Comparison of ENCODE assay signal across 2 cellular contexts in the genomic region with DNA sequence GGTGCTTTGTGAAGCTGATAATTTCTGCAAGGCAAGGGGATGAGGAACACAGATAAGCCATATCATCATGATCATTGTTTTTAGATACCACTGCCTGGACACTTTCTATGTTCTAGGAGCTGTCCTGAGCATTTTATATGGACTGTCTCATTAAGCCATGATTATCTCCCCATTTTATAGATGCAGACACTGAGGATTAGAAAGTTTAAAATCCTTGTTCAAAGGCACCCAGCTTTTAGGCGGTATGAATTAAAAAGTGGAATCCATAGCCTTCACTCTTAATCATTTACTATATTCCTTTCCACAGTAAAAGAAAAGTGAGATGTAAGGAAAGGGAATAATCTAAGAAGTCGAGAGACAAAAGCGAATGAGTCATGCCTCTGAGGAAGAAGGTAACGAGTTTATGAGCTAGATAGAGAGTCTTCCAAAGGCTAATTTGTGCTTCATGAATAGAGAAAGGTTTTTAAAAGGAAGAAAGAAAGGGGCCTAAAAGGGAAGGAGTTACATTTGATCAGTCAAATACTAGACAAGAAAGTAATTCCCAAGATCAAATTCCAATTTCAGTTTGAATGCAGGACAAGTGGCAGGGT.
A peak's percentile ranks its signal among the peaks of the same experiment; 100 is the strongest.
TF ChIP-seq lines count a peak whose summit lies in the region.

No MANE protein-coding gene starts in this region.

TF ChIP-seq in GM23338, 12 proteins besides CTCF, POLR2A, EP300 and RAD21 (continued from another document):
- TF ChIP-seq ZNF462 (CRISPR knock-in tag; IDR thresholded peaks at IDR 0.05) (no peak), EZH2 (IDR thresholded peaks at IDR 0.05; ENCODE audit: low read depth, unreplicated experiment) (no peak), JUNB (IDR thresholded peaks at IDR 0.05; ENCODE audit: unreplicated experiment) (no peak), NANOG (IDR thresholded peaks at IDR 0.05; ENCODE audit: borderline replicate concordance) (no peak), ZNF331 (CRISPR knock-in tag; IDR thresholded peaks at IDR 0.05; ENCODE audit: low read depth) (no peak), CREB1 (CRISPR knock-in tag; IDR thresholded peaks at IDR 0.05; ENCODE audit: low read depth) (no peak)

TF ChIP-seq in K562, 482 proteins besides CTCF, POLR2A, EP300 and RAD21 (continued from another document):
- TF ChIP-seq GTF3C2 (IDR thresholded peaks at IDR 0.05; ENCODE audit: borderline replicate concordance, extremely low read depth, insufficient read length) (no peak), SMARCA4 (IDR thresholded peaks at IDR 0.05) (no peak), LARP7 (IDR thresholded peaks at IDR 0.05) (no peak), ADNP (tag; IDR thresholded peaks at IDR 0.05) (peak; percentile 76), CUX1 (CRISPR knock-in tag; IDR thresholded peaks at IDR 0.05) (no peak), RBM25 (IDR thresholded peaks at IDR 0.05; ENCODE audit: low read depth, low read length, severe bottlenecking) (peak; percentile 97), SAFB (IDR thresholded peaks at IDR 0.05; ENCODE audit: borderline replicate concordance, low read depth, low read length) (no peak), TRIM28 (IDR thresholded peaks at IDR 0.05) (no peak), ZNF197 (CRISPR knock-in tag; IDR thresholded peaks at IDR 0.05; ENCODE audit: low read depth) (no peak), MTA2 (IDR thresholded peaks at IDR 0.05; ENCODE audit: low read depth) (no peak)
- TF ChIP-seq, protein P1, sequence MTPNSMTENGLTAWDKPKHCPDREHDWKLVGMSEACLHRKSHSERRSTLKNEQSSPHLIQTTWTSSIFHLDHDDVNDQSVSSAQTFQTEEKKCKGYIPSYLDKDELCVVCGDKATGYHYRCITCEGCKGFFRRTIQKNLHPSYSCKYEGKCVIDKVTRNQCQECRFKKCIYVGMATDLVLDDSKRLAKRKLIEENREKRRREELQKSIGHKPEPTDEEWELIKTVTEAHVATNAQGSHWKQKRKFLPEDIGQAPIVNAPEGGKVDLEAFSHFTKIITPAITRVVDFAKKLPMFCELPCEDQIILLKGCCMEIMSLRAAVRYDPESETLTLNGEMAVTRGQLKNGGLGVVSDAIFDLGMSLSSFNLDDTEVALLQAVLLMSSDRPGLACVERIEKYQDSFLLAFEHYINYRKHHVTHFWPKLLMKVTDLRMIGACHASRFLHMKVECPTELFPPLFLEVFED (CRISPR knock-in tag; conservative IDR thresholded peaks at IDR 0.05) = no peak
- TF ChIP-seq, protein P2, sequence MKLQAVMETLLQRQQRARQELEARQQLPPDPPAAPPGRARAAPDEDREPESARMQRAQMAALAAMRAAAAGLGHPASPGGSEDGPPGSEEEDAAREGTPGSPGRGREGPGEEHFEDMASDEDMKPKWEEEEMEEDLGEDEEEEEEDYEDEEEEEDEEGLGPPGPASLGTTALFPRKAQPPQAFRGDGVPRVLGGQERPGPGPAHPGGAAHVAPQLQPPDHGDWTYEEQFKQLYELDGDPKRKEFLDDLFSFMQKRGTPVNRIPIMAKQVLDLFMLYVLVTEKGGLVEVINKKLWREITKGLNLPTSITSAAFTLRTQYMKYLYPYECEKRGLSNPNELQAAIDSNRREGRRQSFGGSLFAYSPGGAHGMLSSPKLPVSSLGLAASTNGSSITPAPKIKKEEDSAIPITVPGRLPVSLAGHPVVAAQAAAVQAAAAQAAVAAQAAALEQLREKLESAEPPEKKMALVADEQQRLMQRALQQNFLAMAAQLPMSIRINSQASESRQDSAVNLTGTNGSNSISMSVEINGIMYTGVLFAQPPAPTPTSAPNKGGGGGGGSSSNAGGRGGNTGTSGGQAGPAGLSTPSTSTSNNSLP (IDR thresholded peaks at IDR 0.05; ENCODE audit: borderline replicate concordance, low read depth, low read length) = no peak
